ENCODE assay signal across 19 cellular contexts in genomic region chr11:118153976-118154375, GRCh38. TPM values are rescaled to one million over a fixed set of nuclear protein-coding genes. Genes with fewer than 3 reads are reported as not detected.
A peak's percentile ranks its signal among the peaks of the same experiment; 100 is the strongest.
DNase-seq lines count a peak whose midpoint lies in the region; ATAC-seq and TF ChIP-seq lines count a peak whose summit lies in the region.
"Had no signal": no experiment of that assay in that cellular context is flagged by ENCODE, and none has a peak within 500 bp of the region (broad histone marks: within the 10 kb centered on the region; RNA-seq: fewer than 3 reads in every experiment).

No MANE protein-coding gene starts in this region.

- H3K27ac ChIP-seq in right atrium auricular region: no peak overlapping the region
- no peak overlapping the region for H3K27ac ChIP-seq in hepatocyte
- H3K27ac ChIP-seq: brain microvascular endothelial cell, heart left ventricle, ovary, thoracic aorta had no signal

- H3K9me3 ChIP-seq in right atrium auricular region (no peaks in the 10 kb centered on the region), hepatocyte (ENCODE audit: low read depth) (no peaks in the 10 kb centered on the region), MG63 (no peaks in the 10 kb centered on the region)
- H3K9me3 ChIP-seq: heart left ventricle, ovary, thoracic aorta had no signal

- H3K79me2 ChIP-seq in hepatocyte: no peaks in the 10 kb centered on the region

- H3K27ac Mint-ChIP-seq in activated CD4-positive, alpha-beta memory T cell treated with anti-CD3 and anti-CD28 coated beads, Interleukin-2, amount 10 ng/mL, durations not matched to agents 7 days and 5 days: no peak overlapping the region
- no peak overlapping the region for H3K27ac Mint-ChIP-seq in stimulated activated naive CD8-positive, alpha-beta T cell treated with anti-CD3 and anti-CD28 coated beads, Interleukin-15, amount 100 ng/mL, for 72 hours
- H3K27ac Mint-ChIP-seq in HFFc6: no peak overlapping the region

- WGBS in hepatocyte (ENCODE audit: low lambda C conversion rate, missing lambda C conversion rate): 56% methylated on average over 11 of the region's 11 CpGs

- H3K4me1 ChIP-seq in right atrium auricular region (peaks cover 0 to 30% of the 10 kb centered on the region in 2 donors), hepatocyte (ENCODE audit: insufficient read depth) (peaks cover 27% of the 10 kb centered on the region)

- no peak overlapping the region for H3K4me3 ChIP-seq in right atrium auricular region
- H3K4me3 ChIP-seq in hepatocyte: no peak overlapping the region
- no peak overlapping the region for H3K4me3 ChIP-seq in MG63
- H3K4me3 ChIP-seq: ovary had no signal

- H3K4me2 ChIP-seq in hepatocyte: peak overlapping the region; percentile 99

- CTCF ChIA-PET in activated CD4-positive, alpha-beta memory T cell treated with anti-CD3 and anti-CD28 coated beads, Interleukin-2, amount 10 ng/mL, durations not matched to agents 7 days and 5 days (lab: Charles Lee): no interaction called here

- H3K27me3 Mint-ChIP-seq in activated CD4-positive, alpha-beta memory T cell treated with anti-CD3 and anti-CD28 coated beads, Interleukin-2, amount 10 ng/mL, durations not matched to agents 7 days and 5 days: peaks cover 88% of the 10 kb centered on the region
- H3K27me3 Mint-ChIP-seq in stimulated activated naive CD8-positive, alpha-beta T cell treated with anti-CD3 and anti-CD28 coated beads, Interleukin-15, amount 100 ng/mL, for 72 hours: peaks cover 89% of the 10 kb centered on the region
- H3K27me3 Mint-ChIP-seq in HFFc6 (ENCODE audit: insufficient read depth): peaks cover 78% of the 10 kb centered on the region

- TF ChIP-seq CTCF in right atrium auricular region (IDR thresholded peaks at IDR 0.05) (no peak), hepatocyte (IDR thresholded peaks at IDR 0.05; ENCODE audit: poor library complexity) (no peak), HFFc6 (IDR thresholded peaks at IDR 0.05) (no peak)

- intact Hi-C loops in Right ventricle myocardium inferior (cut with DNase I): no loop called here

- no peak overlapping the region for H2AFZ ChIP-seq in hepatocyte

- no peak for ATAC-seq in Right ventricle myocardium inferior
- no peak for ATAC-seq in stimulated activated naive CD8-positive, alpha-beta T cell treated with anti-CD3 and anti-CD28 coated beads, Interleukin-15, amount 100 ng/mL, for 72 hours
- ATAC-seq in HG03520 (IDR thresholded peaks at IDR 0.05; ENCODE audit: unreplicated experiment): no peak
- ATAC-seq: heart left ventricle had no signal

- POLR2A ChIA-PET in activated CD4-positive, alpha-beta memory T cell treated with anti-CD3 and anti-CD28 coated beads, Interleukin-2, amount 10 ng/mL, durations not matched to agents 7 days and 5 days (lab: Charles Lee): no interaction called here

- H3K9me2 ChIP-seq in hepatocyte (replicated peaks; ENCODE audit: insufficient read depth): no peaks in the 10 kb centered on the region

- H4K20me1 ChIP-seq in hepatocyte (ENCODE audit: insufficient read depth, poor library complexity, severe bottlenecking): no peaks in the 10 kb centered on the region

- no peaks in the 10 kb centered on the region for H3K9me3 Mint-ChIP-seq in activated CD4-positive, alpha-beta memory T cell treated with anti-CD3 and anti-CD28 coated beads, Interleukin-2, amount 10 ng/mL, durations not matched to agents 7 days and 5 days
- no peaks in the 10 kb centered on the region for H3K9me3 Mint-ChIP-seq in stimulated activated naive CD8-positive, alpha-beta T cell treated with anti-CD3 and anti-CD28 coated beads, Interleukin-15, amount 100 ng/mL, for 72 hours
- H3K9me3 Mint-ChIP-seq in HFFc6: no peaks in the 10 kb centered on the region

- peaks cover 9% of the 10 kb centered on the region for H3K4me1 Mint-ChIP-seq in activated CD4-positive, alpha-beta memory T cell treated with anti-CD3 and anti-CD28 coated beads, Interleukin-2, amount 10 ng/mL, durations not matched to agents 7 days and 5 days
- H3K4me1 Mint-ChIP-seq in stimulated activated naive CD8-positive, alpha-beta T cell treated with anti-CD3 and anti-CD28 coated beads, Interleukin-15, amount 100 ng/mL, for 72 hours: peaks cover 28% of the 10 kb centered on the region
- H3K4me1 Mint-ChIP-seq in HFFc6 (ENCODE audit: low read depth): no peaks in the 10 kb centered on the region

- H3K27me3 ChIP-seq in right atrium auricular region (no peaks in the 10 kb centered on the region), hepatocyte (peaks cover 97% of the 10 kb centered on the region), MG63 (peaks cover 14% of the 10 kb centered on the region; the same call in 1 of the 2 replicates)
- H3K27me3 ChIP-seq: ovary had no signal

- no peaks in the 10 kb centered on the region for H3K36me3 Mint-ChIP-seq in activated CD4-positive, alpha-beta memory T cell treated with anti-CD3 and anti-CD28 coated beads, Interleukin-2, amount 10 ng/mL, durations not matched to agents 7 days and 5 days (ENCODE audit: low read depth)
- no peaks in the 10 kb centered on the region for H3K36me3 Mint-ChIP-seq in HFFc6 (ENCODE audit: low read depth)

- DNase-seq in Right ventricle myocardium inferior (ENCODE audit: missing footprints): peak; percentile 8
- no peak for DNase-seq in right atrium auricular region (ENCODE audit: low spot score)
- no peak for DNase-seq in activated CD4-positive, alpha-beta memory T cell treated with anti-CD3 and anti-CD28 coated beads, Interleukin-2, amount 10 ng/mL, durations not matched to agents 7 days and 5 days
- no peak for DNase-seq in hepatocyte (ENCODE audit: low spot score)
- DNase-seq in stimulated activated naive CD8-positive, alpha-beta T cell treated with anti-CD3 and anti-CD28 coated beads, Interleukin-15, amount 100 ng/mL, for 72 hours: no peak
- DNase-seq in HFFc6: no peak
- DNase-seq in MG63: no peak
- DNase-seq: activated CD4-positive, alpha-beta T cell treated with anti-CD3 and anti-CD28 coated beads for 48 hours; brain microvascular endothelial cell; dorsolateral prefrontal cortex; GDM1; mesenchymal stem cell; NCI-H1694 treated with DMSO at 0.1 percent for 48 hours; NCI-H446; ovary; stimulated activated CD4-positive, alpha-beta T cell treated with anti-CD3 and anti-CD28 coated beads, Interleukin-4, amount 100 ng/mL, for 1 hour had no signal

- peak overlapping the region; percentile 35 for H3K4me3 Mint-ChIP-seq in activated CD4-positive, alpha-beta memory T cell treated with anti-CD3 and anti-CD28 coated beads, Interleukin-2, amount 10 ng/mL, durations not matched to agents 7 days and 5 days
- H3K4me3 Mint-ChIP-seq in stimulated activated naive CD8-positive, alpha-beta T cell treated with anti-CD3 and anti-CD28 coated beads, Interleukin-15, amount 100 ng/mL, for 72 hours: peak overlapping the region; percentile 73 to 81
- no peak overlapping the region for H3K4me3 Mint-ChIP-seq in HFFc6

- H3K36me3 ChIP-seq in right atrium auricular region (no peaks in the 10 kb centered on the region), hepatocyte (replicated peaks; ENCODE audit: insufficient read depth, low read depth) (no peaks in the 10 kb centered on the region), MG63 (no peaks in the 10 kb centered on the region)
- H3K36me3 ChIP-seq: brain microvascular endothelial cell, heart left ventricle, ovary, thoracic aorta had no signal

RNA-seq across cellular contexts. Expression of gene SCN4B, which starts 1.4 kb away (rescaled TPM):
- total RNA-seq in Right ventricle myocardium inferior: 12.6 TPM
- 10 to 100 TPM in 1 of 2 donors, 1 to 10 TPM in 1; 2.5 to 11.8 TPM for total RNA-seq in right atrium auricular region
- total RNA-seq in activated CD4-positive, alpha-beta memory T cell treated with anti-CD3 and anti-CD28 coated beads, Interleukin-2, amount 10 ng/mL, durations not matched to agents 7 days and 5 days: under 1 TPM in 1 of 2 experiments, not detected in 1; 0.28 TPM
- total RNA-seq in hepatocyte: 0.57 and 1.0 TPM in 2 replicates
- polyA plus RNA-seq in hepatocyte: 0.55 and 1.1 TPM in 2 replicates
- total RNA-seq in HFFc6 (2021; fragmentation: NEBNext Ultra II Directional; extraction: Animal tissue kit (Norgen Biotek cat#: 25700)): under 1 TPM in 2 of 6 experiments, not detected in 4; 0.07 to 0.10 TPM
- 0.23 and 0.35 TPM in 2 replicates for total RNA-seq in MG63 (2014; rRNA removed; shearing (Covaris generic); ENCODE audit: low replicate concordance)

RNA-seq across cellular contexts. Expression of gene SCN2B, which starts 22.5 kb away (rescaled TPM):
- total RNA-seq in Right ventricle myocardium inferior (18.3 TPM), right atrium auricular region (1 to 10 TPM; 3.4 to 8.2 TPM), hepatocyte (1.1 and 1.3 TPM in 2 replicates)
- total RNA-seq in activated CD4-positive, alpha-beta memory T cell treated with anti-CD3 and anti-CD28 coated beads, Interleukin-2, amount 10 ng/mL, durations not matched to agents 7 days and 5 days: not detected
- 0.92 and 1.2 TPM in 2 replicates for polyA plus RNA-seq in hepatocyte
- not detected for total RNA-seq in HFFc6 (2021; fragmentation: NEBNext Ultra II Directional; extraction: Animal tissue kit (Norgen Biotek cat#: 25700))
- total RNA-seq in MG63 (2014; rRNA removed; shearing (Covaris generic); ENCODE audit: low replicate concordance): not detected in 2 replicates
